In genomic region chr15:31328425-31328998, GRCh38 we compare ENCODE assay signal across 8 cellular contexts. TPM values are rescaled to one million over a fixed set of nuclear protein-coding genes. Genes with fewer than 3 reads are reported as not detected.
DNase-seq lines count a peak whose midpoint lies in the region; ATAC-seq, FAIRE-seq and TF ChIP-seq lines count a peak whose summit lies in the region.

No MANE protein-coding gene starts in this region.

- no peak for ATAC-seq in psoas muscle
- no peak for ATAC-seq in GM18870 (IDR thresholded peaks at IDR 0.05; ENCODE audit: unreplicated experiment)

- intact Hi-C loops in activated T-helper 1 cell treated with anti-CD3 and anti-CD28 coated beads, Interleukin-12 subunit alpha, Interleukin-12 subunit beta, Interleukin-2, Interleukin-4 antibody, amounts not matched to agents 30 ng/mL and 10 ng/mL and 1 ng/mL, durations not matched to agents 14 hours and 24 hours and 36 hours (cut with micrococcal nuclease): loop anchor here (1.0 to 10.0 kb wide), 5 partner anchors 19 to 424 kb away; partner anchors contain the start of genes FAN1 and MTMR10
- intact Hi-C loops in psoas muscle (cut with DNase I): loop anchor here in 1 of 2 donors (5.0 kb wide), 2 partner anchors 64 to 336 kb away; partner anchors contain the start of gene MTMR10

- no peak for TF ChIP-seq CTCF in psoas muscle (IDR thresholded peaks at IDR 0.05)

- H3K4me3 Mint-ChIP-seq in activated T-helper 1 cell treated with anti-CD3 and anti-CD28 coated beads, Interleukin-12 subunit alpha, Interleukin-12 subunit beta, Interleukin-2, Interleukin-4 antibody, amounts not matched to agents 30 ng/mL and 10 ng/mL and 1 ng/mL, durations not matched to agents 14 hours and 24 hours and 36 hours: peak overlapping the region; percentile 95

- H3K9me3 ChIP-seq in psoas muscle: no peaks in the 10 kb centered on the region

- TF ChIP-seq POLR2A in GM12891 (IDR thresholded peaks at IDR 0.05; ENCODE audit: low read depth, low read length): no peak

- H3K27ac ChIP-seq in psoas muscle: peak overlapping the region; percentile 97

- H3K27me3 Mint-ChIP-seq in activated T-helper 1 cell treated with anti-CD3 and anti-CD28 coated beads, Interleukin-12 subunit alpha, Interleukin-12 subunit beta, Interleukin-2, Interleukin-4 antibody, amounts not matched to agents 30 ng/mL and 10 ng/mL and 1 ng/mL, durations not matched to agents 14 hours and 24 hours and 36 hours (ENCODE audit: insufficient read depth): no peaks in the 10 kb centered on the region

- H3K4me1 Mint-ChIP-seq in activated T-helper 1 cell treated with anti-CD3 and anti-CD28 coated beads, Interleukin-12 subunit alpha, Interleukin-12 subunit beta, Interleukin-2, Interleukin-4 antibody, amounts not matched to agents 30 ng/mL and 10 ng/mL and 1 ng/mL, durations not matched to agents 14 hours and 24 hours and 36 hours (ENCODE audit: low read depth): peaks cover 69% of the 10 kb centered on the region

- WGBS in psoas muscle, 3 donors: 5 to 11% (median 10%) methylated on average over 34 to 35 of the region's 35 CpGs

- H3K27ac Mint-ChIP-seq in activated T-helper 1 cell treated with anti-CD3 and anti-CD28 coated beads, Interleukin-12 subunit alpha, Interleukin-12 subunit beta, Interleukin-2, Interleukin-4 antibody, amounts not matched to agents 30 ng/mL and 10 ng/mL and 1 ng/mL, durations not matched to agents 14 hours and 24 hours and 36 hours: peak overlapping the region; percentile 86

- no peak for DNase-seq in GM12891 (ENCODE audit: insufficient read length, low spot score)
- peak; percentile 51 for DNase-seq in NCI-H774 (lab: John Stamatoyannopoulos, UW)
- DNase-seq in activated T-helper 1 cell treated with anti-CD3 and anti-CD28 coated beads, Interleukin-12 subunit alpha, Interleukin-12 subunit beta, Interleukin-2, Interleukin-4 antibody, amounts not matched to agents 30 ng/mL and 10 ng/mL and 1 ng/mL, durations not matched to agents 14 hours and 24 hours and 36 hours (ENCODE audit: low spot score): peak; percentile 62
- DNase-seq in fibroblast of peridontal ligament (ENCODE audit: extremely low read depth): peak; percentile 35
- no peak for DNase-seq in psoas muscle
- no peak for DNase-seq in NCI-H1694 (lab: John Stamatoyannopoulos, UW)
- no peak for DNase-seq in NCI-H2227 treated with DMSO at 0.1 percent for 48 hours (lab: John Stamatoyannopoulos, UW)

- no peaks in the 10 kb centered on the region for H3K9me3 Mint-ChIP-seq in activated T-helper 1 cell treated with anti-CD3 and anti-CD28 coated beads, Interleukin-12 subunit alpha, Interleukin-12 subunit beta, Interleukin-2, Interleukin-4 antibody, amounts not matched to agents 30 ng/mL and 10 ng/mL and 1 ng/mL, durations not matched to agents 14 hours and 24 hours and 36 hours

- peaks cover 19% of the 10 kb centered on the region for H3K36me3 Mint-ChIP-seq in activated T-helper 1 cell treated with anti-CD3 and anti-CD28 coated beads, Interleukin-12 subunit alpha, Interleukin-12 subunit beta, Interleukin-2, Interleukin-4 antibody, amounts not matched to agents 30 ng/mL and 10 ng/mL and 1 ng/mL, durations not matched to agents 14 hours and 24 hours and 36 hours (ENCODE audit: low read depth)

- H3K4me3 ChIP-seq in psoas muscle: peak overlapping the region; percentile 79

- no peaks in the 10 kb centered on the region for H3K36me3 ChIP-seq in psoas muscle (ENCODE audit: insufficient read depth in 1 of 2, low read depth in 1 of 2)

- FAIRE-seq in GM12891 (lab: Jason Lieb, UNC): peak; percentile 76

- H3K27me3 ChIP-seq in psoas muscle (ENCODE audit: insufficient read depth in 3 of 3, low read length in 2 of 3): no peaks in the 10 kb centered on the region

- peaks cover 53% of the 10 kb centered on the region for H3K4me1 ChIP-seq in psoas muscle

TF ChIP-seq in GM12891, 5 proteins besides CTCF, POLR2A, EP300 and RAD21:
- no peak for TF ChIP-seq TAF1 (IDR thresholded peaks at IDR 0.05; ENCODE audit: low read depth, low read length)
- TF ChIP-seq POU2F2 (IDR thresholded peaks at IDR 0.05; ENCODE audit: low read depth, low read length): no peak
- no peak for TF ChIP-seq SPI1 (IDR thresholded peaks at IDR 0.05; ENCODE audit: low read depth, low read length)
- no peak for TF ChIP-seq PAX5 (IDR thresholded peaks at IDR 0.05; ENCODE audit: insufficient read depth, low read length, severe bottlenecking)
- no peak for TF ChIP-seq POLR2AphosphoS5 (IDR thresholded peaks at IDR 0.05; ENCODE audit: low read depth, low read length)

RNA-seq across cellular contexts. Expression of gene KLF13, which starts 1.9 kb away (rescaled TPM):
- polyA plus RNA-seq in GM12891 (2012; ENCODE audit: low read depth, missing spikeins): 47.3 TPM
- total RNA-seq in activated T-helper 1 cell treated with anti-CD3 and anti-CD28 coated beads, Interleukin-12 subunit alpha, Interleukin-12 subunit beta, Interleukin-2, Interleukin-4 antibody, amounts not matched to agents 30 ng/mL and 10 ng/mL and 1 ng/mL, durations not matched to agents 14 hours and 24 hours and 36 hours: 129 and 137 TPM in 2 replicates
- 10 to 100 TPM; 11.9 to 45.6 (median 25.2) TPM for total RNA-seq in psoas muscle
- polyA plus RNA-seq in psoas muscle: 10 to 100 TPM; 14.5 to 29.0 (median 20.4) TPM

Comparison
In these comparisons a context has a peak if more than half of its experiments do, and no peak if none do; other contexts are left out.
1. DNase-seq: peak in NCI-H774 (single experiment), activated T-helper 1 cell treated with anti-CD3 and anti-CD28 coated beads, Interleukin-12 subunit alpha, Interleukin-12 subunit beta, Interleukin-2, Interleukin-4 antibody, amounts not matched to agents 30 ng/mL and 10 ng/mL and 1 ng/mL, durations not matched to agents 14 hours and 24 hours and 36 hours (single experiment) and fibroblast of peridontal ligament (single experiment); none in GM12891 (single experiment), psoas muscle (0 of 2), NCI-H1694 (single experiment) and NCI-H2227 treated with DMSO at 0.1 percent for 48 hours (single experiment).